Comparison of ENCODE assay signal across 8 cellular contexts in genomic region chr2:126244937-126245336, GRCh38.
DNase-seq lines count a peak whose midpoint lies in the region; ATAC-seq and TF ChIP-seq lines count a peak whose summit lies in the region.

No MANE protein-coding gene starts in this region.

- no peaks in the 10 kb centered on the region for H3K36me3 Mint-ChIP-seq in activated T-helper 17 cell treated with anti-CD3 and anti-CD28 coated beads, Interleukin-2, amount 50 U/mL, for 72 hours (ENCODE audit: low read depth)

- no peaks in the 10 kb centered on the region for H3K4me1 Mint-ChIP-seq in activated T-helper 17 cell treated with anti-CD3 and anti-CD28 coated beads, Interleukin-2, amount 50 U/mL, for 72 hours

- H3K4me3 ChIP-seq in liver (ENCODE audit: low read depth in 1 of 3, low read length in 3 of 3) (no peak overlapping the region), sigmoid colon (no peak overlapping the region)

- H3K9me3 ChIP-seq in liver (ENCODE audit: control insufficient read depth in 4 of 4, low read length in 3 of 4) (no peaks in the 10 kb centered on the region), sigmoid colon (no peaks in the 10 kb centered on the region)

- no peak for TF ChIP-seq EP300 in sigmoid colon (IDR thresholded peaks at IDR 0.05)

- WGBS in liver, result 37% methylated on average over 3 of the region's 3 CpGs
- 35 to 39% methylated on average over 3 of the region's 3 CpGs for WGBS in sigmoid colon, 2 donors

- no peak overlapping the region for H3K27ac Mint-ChIP-seq in activated T-helper 17 cell treated with anti-CD3 and anti-CD28 coated beads, Interleukin-2, amount 50 U/mL, for 72 hours

- peak; percentile 4 for DNase-seq in CMK (ENCODE audit: low read depth)
- peak; percentile 11 for DNase-seq in MV-4-11 (lab: John Stamatoyannopoulos, UW)
- no peak for DNase-seq in NCI-H446 treated with DMSO at 0.1 percent for 48 hours (lab: John Stamatoyannopoulos, UW)
- DNase-seq in sigmoid colon, result no peak

- peak; percentile 76 to 83 for TF ChIP-seq RAD21 in liver (IDR thresholded peaks at IDR 0.05)

- peaks cover 17% of the 10 kb centered on the region for H3K27me3 Mint-ChIP-seq in activated T-helper 17 cell treated with anti-CD3 and anti-CD28 coated beads, Interleukin-2, amount 50 U/mL, for 72 hours

- peak; percentile 45 for TF ChIP-seq CTCF in liver (IDR thresholded peaks at IDR 0.05; ENCODE audit: low read depth, low read length, missing input control)
- TF ChIP-seq CTCF in sigmoid colon (IDR thresholded peaks at IDR 0.05), result no peak

- TF ChIP-seq POLR2A in sigmoid colon (IDR thresholded peaks at IDR 0.05), result no peak

- intact Hi-C loops in sigmoid colon (cut with DNase I), result no loop called here

- H3K27me3 ChIP-seq in liver (ENCODE audit: control insufficient read depth in 4 of 4, insufficient read depth in 4 of 4, low read length in 3 of 4), result peaks cover 0 to 9% (median 0%) of the 10 kb centered on the region in 4 donors
- H3K27me3 ChIP-seq in sigmoid colon, result no peaks in the 10 kb centered on the region

- H3K36me3 ChIP-seq in liver (ENCODE audit: control insufficient read depth in 4 of 4, insufficient read depth in 3 of 4, low read depth in 1 of 4, low read length in 3 of 4) (no peaks in the 10 kb centered on the region), sigmoid colon (no peaks in the 10 kb centered on the region)

- peak; percentile 52 for ATAC-seq in GM18517 (IDR thresholded peaks at IDR 0.05; ENCODE audit: unreplicated experiment)
- ATAC-seq in activated T-helper 17 cell treated with anti-CD3 and anti-CD28 coated beads, Interleukin-2, amount 50 U/mL, for 72 hours (replicated peaks), result peak; percentile 28
- ATAC-seq in HG03442 (IDR thresholded peaks at IDR 0.05; ENCODE audit: unreplicated experiment), result no peak

- H3K4me3 Mint-ChIP-seq in activated T-helper 17 cell treated with anti-CD3 and anti-CD28 coated beads, Interleukin-2, amount 50 U/mL, for 72 hours, result no peak overlapping the region

- H3K27ac ChIP-seq in liver (ENCODE audit: low read depth in 1 of 2, low read length in 2 of 2), result no peak overlapping the region
- H3K27ac ChIP-seq in sigmoid colon, result no peak overlapping the region

- H3K9me3 Mint-ChIP-seq in activated T-helper 17 cell treated with anti-CD3 and anti-CD28 coated beads, Interleukin-2, amount 50 U/mL, for 72 hours, result no peaks in the 10 kb centered on the region

- H3K4me1 ChIP-seq in liver (ENCODE audit: control insufficient read depth in 4 of 4, insufficient read depth in 4 of 4, low read length in 3 of 4) (no peaks in the 10 kb centered on the region), sigmoid colon (no peaks in the 10 kb centered on the region)

- H3K9ac ChIP-seq in liver (ENCODE audit: low read depth in 1 of 2, low read length in 2 of 2), result no peak overlapping the region

TF ChIP-seq in liver, 16 proteins besides CTCF, POLR2A, EP300 and RAD21:
- TF ChIP-seq ATF3 (IDR thresholded peaks at IDR 0.05) (no peak), FOXA1 (IDR thresholded peaks at IDR 0.05) (no peak), GABPA (IDR thresholded peaks at IDR 0.05 in 1 of 2, conservative IDR thresholded peaks at IDR 0.05 in 1 of 2) (no peak), ZBTB33 (IDR thresholded peaks at IDR 0.05) (no peak), NR2F2 (IDR thresholded peaks at IDR 0.05) (no peak), TAF1 (conservative IDR thresholded peaks at IDR 0.05) (no peak), MAX (IDR thresholded peaks at IDR 0.05) (no peak)

Comparison
In these comparisons a context has a peak if more than half of its experiments do, and no peak if none do; other contexts are left out.
1. DNase-seq: peak in CMK (single experiment) and MV-4-11 (single experiment); none in NCI-H446 treated with DMSO at 0.1 percent for 48 hours (single experiment) and sigmoid colon (single experiment).